Comparison of ENCODE assay signal across 1 cellular context in genomic region chr4:107564326-107564725, GRCh38.
TF ChIP-seq lines count a peak whose summit lies in the region.

No MANE protein-coding gene starts in this region.

TF ChIP-seq in GM23338, 12 proteins besides CTCF, POLR2A, EP300 and RAD21:
- no peak for TF ChIP-seq ZNF462 (CRISPR knock-in tag; IDR thresholded peaks at IDR 0.05)
- no peak for TF ChIP-seq CREB1 (CRISPR knock-in tag; IDR thresholded peaks at IDR 0.05; ENCODE audit: low read depth)
- TF ChIP-seq NANOG (IDR thresholded peaks at IDR 0.05; ENCODE audit: borderline replicate concordance), result no peak
- TF ChIP-seq ZNF331 (CRISPR knock-in tag; IDR thresholded peaks at IDR 0.05; ENCODE audit: low read depth), result no peak
- no peak for TF ChIP-seq STAT1 (IDR thresholded peaks at IDR 0.05; ENCODE audit: unreplicated experiment)
- no peak for TF ChIP-seq EZH2phosphoT487 (IDR thresholded peaks at IDR 0.05; ENCODE audit: unreplicated experiment)
- TF ChIP-seq ETS1 (IDR thresholded peaks at IDR 0.05), result no peak
TF ChIP-seq in GM23338: peak in this region for 0.
